Comparison of ENCODE assay signal across 8 cellular contexts in the genomic region with DNA sequence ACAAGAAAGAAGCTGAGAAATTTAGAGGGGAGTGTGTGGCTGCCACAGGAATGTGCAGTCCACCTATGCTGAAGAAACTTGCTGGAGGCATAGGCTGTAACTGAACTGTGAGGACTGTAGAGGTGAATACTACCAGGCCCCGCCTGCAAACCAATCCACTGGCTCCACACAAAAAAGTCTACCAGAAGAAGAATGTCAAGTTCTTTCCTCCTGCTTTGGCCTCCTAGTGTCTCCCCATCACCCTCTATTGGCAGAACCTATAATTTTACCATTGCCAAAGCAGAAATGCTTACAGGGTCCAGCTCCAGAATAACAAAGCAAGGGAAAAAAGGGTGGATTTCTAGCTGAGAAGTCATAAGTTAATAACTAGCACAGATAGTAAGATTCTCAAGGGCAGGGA. TPM values are rescaled to one million over a fixed set of nuclear protein-coding genes. Genes with fewer than 3 reads are reported as not detected.
DNase-seq lines count a peak whose midpoint lies in the region; ATAC-seq, FAIRE-seq and TF ChIP-seq lines count a peak whose summit lies in the region.

No MANE protein-coding gene starts in this region.

- peaks cover 0 to 5% of the 10 kb centered on the region in 2 experiments; a peak in 1 of 4 replicates for H3K4me1 Mint-ChIP-seq in H9

- H4K8ac ChIP-seq in H9 (replicated peaks; ENCODE audit: insufficient read length, low read depth, low read length), result no peak overlapping the region

- no peak for ATAC-seq in GM21423 (IDR thresholded peaks at IDR 0.05; ENCODE audit: unreplicated experiment)
- ATAC-seq in left ventricle myocardium superior, result no peak

- no peak overlapping the region for H2AFZ ChIP-seq in H9 (ENCODE audit: low read length)

- TF ChIP-seq POLR2A in GM12892 (IDR thresholded peaks at IDR 0.05; ENCODE audit: low read depth, low read length), result no peak

- H2BK120ac ChIP-seq in H9 (ENCODE audit: low read depth, low read length, poor library complexity, severe bottlenecking), result no peak overlapping the region

- H3K9ac ChIP-seq in H9 (ENCODE audit: extremely low read depth, insufficient read length, low read length), result no peak overlapping the region

- H2BK15ac ChIP-seq in H9 (ENCODE audit: low read depth, low read length), result no peak overlapping the region

- H3K18ac ChIP-seq in H9 (ENCODE audit: insufficient read length, low read depth, low read length), result no peak overlapping the region

- H3K23ac ChIP-seq in H9 (ENCODE audit: insufficient read length, low read depth, low read length), result no peak overlapping the region

- H3T11ph ChIP-seq in H9 (ENCODE audit: low read length), result no peak overlapping the region

- H3K4ac ChIP-seq in H9 (ENCODE audit: low read depth, low read length), result no peak overlapping the region

- H2AK5ac ChIP-seq in H9 (ENCODE audit: insufficient read length, low read length), result no peak overlapping the region

- no peaks in the 10 kb centered on the region for H4K20me1 ChIP-seq in H9 (ENCODE audit: control insufficient read depth, insufficient read depth, insufficient read length)

- intact Hi-C loops in left ventricle myocardium superior (cut with micrococcal nuclease), result no loop called here

- H3K36me3 Mint-ChIP-seq in H9 (ENCODE audit: insufficient read depth in 1 of 3, low read depth in 3 of 3), result no peaks in the 10 kb centered on the region

- H4K5ac ChIP-seq in H9 (ENCODE audit: insufficient read length, low read depth, low read length), result no peak overlapping the region

- H3K27me3 Mint-ChIP-seq in H9 (ENCODE audit: low read depth), result peaks cover 3% of the 10 kb centered on the region; the same call in 1 of the 2 replicates

- H2BK20ac ChIP-seq in H9 (ENCODE audit: low read depth, low read length, poor library complexity, severe bottlenecking), result no peak overlapping the region

- TF ChIP-seq CTCF in H9 (conservative IDR thresholded peaks at IDR 0.05), result peak; percentile 54

- H3K27ac ChIP-seq in H9 (ENCODE audit: insufficient read length, low read depth, low read length), result no peak overlapping the region

- H3K23me2 ChIP-seq in H9 (ENCODE audit: insufficient read length, low read depth, low read length, poor library complexity, severe bottlenecking), result no peaks in the 10 kb centered on the region

- DNase-seq in GM12892 (ENCODE audit: insufficient read length), result no peak
- peak; percentile 48 for DNase-seq in H9
- DNase-seq in RPMI7951 (ENCODE audit: low read depth), result peak; percentile 53
- DNase-seq in kidney glomerular epithelial cell (lab: John Stamatoyannopoulos, UW), result peak; percentile 10
- no peak for DNase-seq in NCI-H510A (lab: John Stamatoyannopoulos, UW)
- DNase-seq in NCI-H510A treated with DMSO at 0.1 percent for 48 hours (lab: John Stamatoyannopoulos, UW), result no peak
- DNase-seq in left ventricle myocardium superior, result no peak

- FAIRE-seq in GM12892 (lab: Jason Lieb, UNC), result peak; percentile 54

- H3K27me3 ChIP-seq in H9 (ENCODE audit: insufficient read depth, low read length), result no peaks in the 10 kb centered on the region

- no peak overlapping the region for H3K14ac ChIP-seq in H9 (ENCODE audit: insufficient read depth, low read length)

- no peak overlapping the region for H4K91ac ChIP-seq in H9 (ENCODE audit: insufficient read length, low read depth, low read length)

- no peak overlapping the region for H3K4me2 ChIP-seq in H9 (ENCODE audit: insufficient read depth, insufficient read length, low read length)

- H2BK5ac ChIP-seq in H9 (ENCODE audit: insufficient read length, low read length), result no peak overlapping the region

- no peaks in the 10 kb centered on the region for H3K9me3 ChIP-seq in H9 (ENCODE audit: control insufficient read depth, low read depth, low read length)

- H3K79me1 ChIP-seq in H9 (ENCODE audit: insufficient read depth, low read depth, low read length, poor library complexity, severe bottlenecking), result no peaks in the 10 kb centered on the region

- H3K4me1 ChIP-seq in H9 (ENCODE audit: insufficient read depth, low read length), result no peaks in the 10 kb centered on the region

- no peak overlapping the region for H2BK12ac ChIP-seq in H9 (ENCODE audit: insufficient read length, low read depth, low read length)

- no peak overlapping the region for H3K27ac Mint-ChIP-seq in H9

- no peak overlapping the region for H3K4me3 Mint-ChIP-seq in H9

- H3K79me2 ChIP-seq in H9 (ENCODE audit: insufficient read depth, low read length), result no peaks in the 10 kb centered on the region

- no peak overlapping the region for H3K56ac ChIP-seq in H9 (ENCODE audit: insufficient read length, low read depth, low read length)

- no CpG with 5 or more reads among the region's 1 CpG for WGBS in H9 (ENCODE audit: extremely low coverage, insufficient read length, low lambda C conversion rate)

- peaks cover 0 to 9% of the 10 kb centered on the region in 2 experiments; a peak in 2 of 5 replicates for H3K9me3 Mint-ChIP-seq in H9

RNA-seq across cellular contexts. Expression of a gene that starts 5.9 kb away (rescaled TPM):
- 483 TPM for polyA plus RNA-seq in GM12892 (2012; ENCODE audit: missing spikeins)
- total RNA-seq in H9 (2021), result 326 and 334 TPM in 2 replicates
- 320 and 403 TPM in 2 replicates for total RNA-seq in RPMI7951 (2014; rRNA removed; shearing (Covaris generic))
- total RNA-seq in left ventricle myocardium superior, result 1,234 TPM

RNA-seq across cellular contexts. Expression of a gene that starts 19.4 kb away (rescaled TPM):
- polyA plus RNA-seq in GM12892 (2012; ENCODE audit: missing spikeins), result 29.3 TPM
- total RNA-seq in H9 (2021) (34.9 and 40.9 TPM in 2 replicates), left ventricle myocardium superior (24.1 TPM)
- 55.0 and 73.3 TPM in 2 replicates for total RNA-seq in RPMI7951 (2014; rRNA removed; shearing (Covaris generic))

Comparison
In these comparisons a context has a peak if more than half of its experiments do, and no peak if none do; other contexts are left out.
1. DNase-seq: peak in H9 (single experiment), RPMI7951 (single experiment) and kidney glomerular epithelial cell (single experiment); none in GM12892 (single experiment), NCI-H510A (single experiment), NCI-H510A treated with DMSO at 0.1 percent for 48 hours (single experiment) and left ventricle myocardium superior (single experiment).